ENCODE assay signal across 8 cellular contexts in genomic region chr12:55737581-55738112, GRCh38. TPM values are rescaled to one million over a fixed set of nuclear protein-coding genes. Genes with fewer than 3 reads are reported as not detected.
A peak's percentile ranks its signal among the peaks of the same experiment; 100 is the strongest.
DNase-seq lines count a peak whose midpoint lies in the region; ATAC-seq and TF ChIP-seq lines count a peak whose summit lies in the region.

No MANE protein-coding gene starts in this region.

- TF ChIP-seq CTCF in natural killer cell (IDR thresholded peaks at IDR 0.05), result no peak

- peaks cover 37% of the 10 kb centered on the region for H3K4me1 Mint-ChIP-seq in dendritic cell treated with granulocyte-macrophage colony-stimulating factor and Interleukin-4, amounts not matched to agents 40 ng/mL and 50 ng/mL, for 4 days (ENCODE audit: low read depth)
- H3K4me1 Mint-ChIP-seq in natural killer cell, result peaks cover 33 to 36% of the 10 kb centered on the region in 2 donors

- H3K27me3 Mint-ChIP-seq in dendritic cell treated with granulocyte-macrophage colony-stimulating factor and Interleukin-4, amounts not matched to agents 40 ng/mL and 50 ng/mL, for 4 days, result peaks cover 17% of the 10 kb centered on the region
- no peaks in the 10 kb centered on the region for H3K27me3 Mint-ChIP-seq in natural killer cell (ENCODE audit: low read depth in 2 of 2)

- ATAC-seq in GM18907 (IDR thresholded peaks at IDR 0.05; ENCODE audit: unreplicated experiment) (peak; percentile 2), natural killer cell (no peak), GM19452 (IDR thresholded peaks at IDR 0.05; ENCODE audit: unreplicated experiment) (no peak), GM18511 (IDR thresholded peaks at IDR 0.05; ENCODE audit: unreplicated experiment) (no peak)

- peak overlapping the region; percentile 73 for H3K4me3 Mint-ChIP-seq in dendritic cell treated with granulocyte-macrophage colony-stimulating factor and Interleukin-4, amounts not matched to agents 40 ng/mL and 50 ng/mL, for 4 days
- H3K4me3 Mint-ChIP-seq in natural killer cell, result peak overlapping the region; percentile 88

- DNase-seq in NCI-H146 treated with DMSO at 0.1 percent for 48 hours (lab: John Stamatoyannopoulos, UW; ENCODE audit: unreplicated experiment) (peak; percentile 22), natural killer cell (no peak), putamen (ENCODE audit: low spot score) (no peak), DMS153 (lab: John Stamatoyannopoulos, UW) (no peak)

- intact Hi-C loops in dendritic cell treated with granulocyte-macrophage colony-stimulating factor and Interleukin-4, amounts not matched to agents 40 ng/mL and 50 ng/mL, for 4 days (cut with micrococcal nuclease), result loop anchor here (1.0 to 5.0 kb wide), 7 partner anchors 8 to 380 kb away; partner anchors contain the start of genes CD63, RPL41, RPS26 and ZC3H10
- intact Hi-C loops in natural killer cell (cut with micrococcal nuclease), result loop anchor here (1.0 to 10.0 kb wide), 9 partner anchors 7 to 447 kb away; partner anchors contain the start of genes ORMDL2, RPS26, SARNP and SMARCC2

- H3K9me3 Mint-ChIP-seq in dendritic cell treated with granulocyte-macrophage colony-stimulating factor and Interleukin-4, amounts not matched to agents 40 ng/mL and 50 ng/mL, for 4 days, result no peaks in the 10 kb centered on the region
- no peaks in the 10 kb centered on the region for H3K9me3 Mint-ChIP-seq in natural killer cell

- peak overlapping the region; percentile 90 for H3K27ac Mint-ChIP-seq in dendritic cell treated with granulocyte-macrophage colony-stimulating factor and Interleukin-4, amounts not matched to agents 40 ng/mL and 50 ng/mL, for 4 days
- H3K27ac Mint-ChIP-seq in natural killer cell, result peak overlapping the region; percentile 86 to 94

- H3K36me3 Mint-ChIP-seq in dendritic cell treated with granulocyte-macrophage colony-stimulating factor and Interleukin-4, amounts not matched to agents 40 ng/mL and 50 ng/mL, for 4 days (ENCODE audit: low read depth), result peaks cover 2% of the 10 kb centered on the region
- H3K36me3 Mint-ChIP-seq in natural killer cell, result no peaks in the 10 kb centered on the region

RNA-seq across cellular contexts. Expression of gene GDF11, which starts 5.3 kb away (rescaled TPM):
- total RNA-seq in natural killer cell, result 10 to 100 TPM in 2 of 3 donors, 1 to 10 TPM in 1; 9.2 to 12.1 (median 10.2) TPM

RNA-seq across cellular contexts. Expression of gene CD63, which starts 8.8 kb away (rescaled TPM):
- 100 to 1,000 TPM; 296 to 441 (median 319) TPM for total RNA-seq in natural killer cell

RNA-seq across cellular contexts. Expression of gene RDH5, which starts 17.5 kb away (rescaled TPM):
- total RNA-seq in natural killer cell, result 10 to 100 TPM in 2 of 3 donors, 1 to 10 TPM in 1; 9.6 to 19.0 (median 10.1) TPM

RNA-seq across cellular contexts. Expression of gene BLOC1S1, which starts 21.8 kb away (rescaled TPM):
- total RNA-seq in natural killer cell, result 10 to 100 TPM; 75.8 to 83.7 (median 81.0) TPM

RNA-seq across cellular contexts. Expression of gene ITGA7, which starts 29.9 kb away (rescaled TPM):
- 1 to 10 TPM; 2.8 to 4.6 (median 4.3) TPM for total RNA-seq in natural killer cell
